ENCODE assay signal across 11 cellular contexts in genomic region chr16:86882586-86883280, GRCh38.
DNase-seq lines count a peak whose midpoint lies in the region; ATAC-seq, FAIRE-seq and TF ChIP-seq lines count a peak whose summit lies in the region.
"Had no signal": no experiment of that assay in that cellular context is flagged by ENCODE, and none has a peak within 500 bp of the region (broad histone marks: within the 10 kb centered on the region; RNA-seq: fewer than 3 reads in every experiment).

No MANE protein-coding gene starts in this region.

- H3K36me3 ChIP-seq in breast epithelium (no peaks in the 10 kb centered on the region), bronchial epithelial cell (ENCODE audit: control insufficient read depth, insufficient read depth, low read length) (no peaks in the 10 kb centered on the region)
- H3K36me3 ChIP-seq: thyroid gland had no signal

- H3K9me3 Mint-ChIP-seq in MCF 10A (ENCODE audit: unreplicated experiment), result no peaks in the 10 kb centered on the region
- H3K9me3 Mint-ChIP-seq: T-helper 1 cell treated with Interleukin-12 subunit alpha and Interleukin-12 subunit beta and Interleukin-4 antibody, amounts not matched to agents 30 μg/mL and 1 μg/mL, for 36 hours had no signal

- no peak overlapping the region for H3K4me3 ChIP-seq in breast epithelium
- no peak overlapping the region for H3K4me3 ChIP-seq in bronchial epithelial cell (ENCODE audit: low read depth, low read length)
- H3K4me3 ChIP-seq: thyroid gland had no signal

- H3K27ac ChIP-seq in breast epithelium, result no peak overlapping the region
- H3K27ac ChIP-seq: KMS-11, thyroid gland had no signal

- intact Hi-C loops in MCF 10A (cut with micrococcal nuclease) (no loop called here), breast epithelium (cut with DNase I; ENCODE audit: low total_unique reads) (no loop called here)

- no peak for TF ChIP-seq CTCF in MCF 10A (IDR thresholded peaks at IDR 0.05; ENCODE audit: unreplicated experiment)
- TF ChIP-seq CTCF in breast epithelium (IDR thresholded peaks at IDR 0.05), result no peak
- no peak for TF ChIP-seq CTCF in bronchial epithelial cell (IDR thresholded peaks at IDR 0.05; ENCODE audit: insufficient read depth, low read length, severe bottlenecking)

- H3K27ac Mint-ChIP-seq in MCF 10A (ENCODE audit: low read depth, unreplicated experiment), result no peak overlapping the region
- H3K27ac Mint-ChIP-seq: T-helper 1 cell treated with Interleukin-12 subunit alpha and Interleukin-12 subunit beta and Interleukin-4 antibody, amounts not matched to agents 30 μg/mL and 1 μg/mL, for 36 hours had no signal

- CTCF ChIA-PET in MCF 10A (lab: Yijun Ruan, JAX), result no interaction called here

- H3K27me3 ChIP-seq in breast epithelium (peaks cover 0 to 48% of the 10 kb centered on the region in 2 donors), bronchial epithelial cell (ENCODE audit: control insufficient read depth, insufficient read depth, low read length) (no peaks in the 10 kb centered on the region)

- H3K27me3 Mint-ChIP-seq in MCF 10A (ENCODE audit: insufficient read depth, unreplicated experiment), result peaks cover 7% of the 10 kb centered on the region

- no peak for ATAC-seq in activated CD4-positive, CD25-positive, alpha-beta regulatory T cell treated with anti-CD3 and anti-CD28 coated beads, Interleukin-2, amount 50 U/mL, for 24 hours
- ATAC-seq in HG03469 (IDR thresholded peaks at IDR 0.05; ENCODE audit: unreplicated experiment), result no peak

- no peaks in the 10 kb centered on the region for H3K9me3 ChIP-seq in breast epithelium
- H3K9me3 ChIP-seq: thyroid gland had no signal

- no peak for FAIRE-seq in bronchial epithelial cell (lab: Jason Lieb, UNC)

- POLR2A ChIA-PET in MCF 10A (lab: Yijun Ruan, JAX), result interaction anchor here (0.6 to 1.0 kb wide), 3 partner anchors 161 to 434 kb away, joined by 3 to 4 read pairs (median 3); partner anchors contain the start of gene C16orf95

- no peak for TF ChIP-seq POLR2A in breast epithelium (IDR thresholded peaks at IDR 0.05)

- H3K4me3 Mint-ChIP-seq in MCF 10A (ENCODE audit: unreplicated experiment), result no peak overlapping the region
- H3K4me3 Mint-ChIP-seq: T-helper 1 cell treated with Interleukin-12 subunit alpha and Interleukin-12 subunit beta and Interleukin-4 antibody, amounts not matched to agents 30 μg/mL and 1 μg/mL, for 36 hours had no signal

- no peaks in the 10 kb centered on the region for H3K36me3 Mint-ChIP-seq in MCF 10A (ENCODE audit: insufficient read depth, unreplicated experiment)

- no peaks in the 10 kb centered on the region for H3K4me1 ChIP-seq in breast epithelium
- H3K4me1 ChIP-seq: thyroid gland had no signal

- H3K4me1 Mint-ChIP-seq in MCF 10A (ENCODE audit: insufficient read depth, unreplicated experiment), result peaks cover 21% of the 10 kb centered on the region

- BruUV-seq in MCF 10A (replicated peaks; lab: Mats Ljungman, UMichigan), result no TSS peak

- DNase-seq in MCF 10A (ENCODE audit: unreplicated experiment) (peak; percentile 69), breast epithelium (ENCODE audit: low spot score in 2 of 2) (no peak), bronchial epithelial cell (ENCODE audit: low read depth) (peak; percentile 37), kidney glomerular epithelial cell (lab: John Stamatoyannopoulos, UW) (peak; percentile 82), DMS79 (lab: John Stamatoyannopoulos, UW) (no peak)
- DNase-seq in activated CD4-positive, alpha-beta T cell treated with anti-CD3 and anti-CD28 coated beads, Interleukin-2, amount 50 U/mL, for 4 hours, result no peak

Comparison
In these comparisons a context has a peak if more than half of its experiments do, and no peak if none do; other contexts are left out.
1. DNase-seq: peak in MCF 10A (single experiment), bronchial epithelial cell (single experiment) and kidney glomerular epithelial cell (single experiment); none in breast epithelium (0 of 2), activated CD4-positive, alpha-beta T cell treated with anti-CD3 and anti-CD28 coated beads, Interleukin-2, amount 50 U/mL, for 4 hours (0 of 2) and DMS79 (single experiment).